20 cellular contexts compared by ENCODE assay signal in the genomic region with DNA sequence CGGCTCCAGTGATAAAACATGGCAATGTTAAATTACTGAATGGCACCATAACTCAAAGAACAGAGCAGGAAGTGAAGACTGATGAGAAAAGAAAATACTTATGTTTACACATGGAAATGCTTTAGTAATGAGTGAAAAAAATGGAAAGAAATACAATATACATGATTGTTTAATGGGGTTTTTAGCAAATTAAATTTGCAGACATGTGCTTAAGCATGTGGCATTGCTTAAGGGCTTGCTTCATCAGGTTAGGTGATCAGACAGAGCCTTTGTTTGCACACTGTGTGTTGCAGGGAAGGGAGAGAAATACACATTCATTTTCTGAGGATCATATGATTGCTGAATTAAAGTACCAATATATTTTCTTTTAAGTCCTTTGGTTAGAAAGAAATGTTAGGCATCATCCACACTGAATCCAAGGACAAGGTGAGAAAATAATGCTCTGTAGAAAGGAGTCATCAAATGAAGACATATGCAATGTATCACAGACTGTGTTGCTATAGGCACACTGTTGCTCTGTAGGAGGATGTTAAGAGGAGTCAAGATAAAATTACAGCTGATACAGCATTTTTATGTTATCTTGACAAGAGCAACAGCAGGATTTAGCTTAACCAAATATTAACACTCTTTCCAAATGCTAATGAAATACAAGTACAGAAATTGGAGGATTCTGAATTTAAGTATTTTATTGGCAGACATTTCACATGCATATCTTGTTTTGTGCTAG. TPM values are rescaled to one million over a fixed set of nuclear protein-coding genes. Genes with fewer than 3 reads are reported as not detected.
DNase-seq lines count a peak whose midpoint lies in the region; ATAC-seq, FAIRE-seq and TF ChIP-seq lines count a peak whose summit lies in the region.
"Had no signal": no experiment of that assay in that cellular context is flagged by ENCODE, and none has a peak within 500 bp of the region (broad histone marks: within the 10 kb centered on the region; RNA-seq: fewer than 3 reads in every experiment).

No MANE protein-coding gene starts in this region.

- intact Hi-C loops in endothelial cell of umbilical vein (cut with micrococcal nuclease) = no loop called here

- no peaks in the 10 kb centered on the region for H3K79me1 ChIP-seq in mesendoderm (ENCODE audit: low read length)

- CTCF ChIA-PET in A549 (lab: Yijun Ruan, JAX) = no interaction called here
- CTCF ChIA-PET in endothelial cell of umbilical vein (lab: Charles Lee) = no interaction called here

- H3K9ac ChIP-seq in endothelial cell of umbilical vein (replicated peaks; ENCODE audit: extremely low read depth, insufficient read depth, low read length) = no peak overlapping the region
- H3K9ac ChIP-seq in mesendoderm (ENCODE audit: low read length) = no peak overlapping the region
- H3K9ac ChIP-seq: GM23248 had no signal

- TF ChIP-seq RAD21 in A549 (conservative IDR thresholded peaks at IDR 0.05 in 1 of 2, IDR thresholded peaks at IDR 0.05 in 1 of 2) = no peak

- H3K23ac ChIP-seq in mesendoderm (ENCODE audit: low read length) = no peak overlapping the region

- no peak for FAIRE-seq in A549 (lab: Jason Lieb, UNC)
- peak; percentile 48 for FAIRE-seq in endothelial cell of umbilical vein (lab: Jason Lieb, UNC)

- H3K4me3 ChIP-seq in A549 (no peak overlapping the region), endothelial cell of umbilical vein (replicated peaks in 1 of 3; ENCODE audit: insufficient read depth in 1 of 3, low read depth in 1 of 3, low read length in 3 of 3) (no peak overlapping the region), mesendoderm (ENCODE audit: low read length) (no peak overlapping the region)
- H3K4me3 ChIP-seq: GM23248, HAP-1 had no signal

- H3K56ac ChIP-seq in mesendoderm (ENCODE audit: low read length) = no peak overlapping the region

- no peak overlapping the region for H2BK120ac ChIP-seq in mesendoderm (ENCODE audit: low read depth, low read length)

- no peak overlapping the region for H2BK15ac ChIP-seq in mesendoderm (replicated peaks; ENCODE audit: low read depth)

- no peak overlapping the region for H4K8ac ChIP-seq in mesendoderm (ENCODE audit: low read depth, low read length)

- POLR2A ChIA-PET in A549 (lab: Yijun Ruan, JAX) = no interaction called here
- POLR2A ChIA-PET in endothelial cell of umbilical vein (lab: Charles Lee) = no interaction called here

- ATAC-seq in A549 (no peak), HG03025 (IDR thresholded peaks at IDR 0.05; ENCODE audit: low FRiP score, unreplicated experiment) (no peak), omental fat pad (ENCODE audit: low FRiP score) (no peak)
- ATAC-seq: PC-3 had no signal

- H3K4ac ChIP-seq in mesendoderm (ENCODE audit: low read depth, low read length) = no peak overlapping the region

- H3K36me3 ChIP-seq in endothelial cell of umbilical vein (ENCODE audit: control insufficient read depth in 2 of 2, extremely low read depth in 1 of 2, insufficient read depth in 2 of 2, low read length in 2 of 2) (no peaks in the 10 kb centered on the region), mesendoderm (ENCODE audit: control insufficient read depth, insufficient read depth, low read length) (no peaks in the 10 kb centered on the region)
- H3K36me3 ChIP-seq: BE2C, HAP-1 had no signal

- H4K20me1 ChIP-seq in endothelial cell of umbilical vein (replicated peaks; ENCODE audit: control insufficient read depth, extremely low read depth, insufficient read depth, low read length) = no peaks in the 10 kb centered on the region

- TF ChIP-seq POLR2A in A549 (IDR thresholded peaks at IDR 0.05; ENCODE audit: low read length) = no peak
- TF ChIP-seq POLR2A in endothelial cell of umbilical vein (IDR thresholded peaks at IDR 0.05; ENCODE audit: low read depth, low read length) = no peak

- H3K4me2 ChIP-seq in A549 (no peak overlapping the region), endothelial cell of umbilical vein (ENCODE audit: insufficient read depth, low read length) (no peak overlapping the region), mesendoderm (ENCODE audit: low read length) (no peak overlapping the region)

- H3K27me3 ChIP-seq in endothelial cell of umbilical vein (ENCODE audit: control insufficient read depth in 2 of 2, insufficient read depth in 2 of 2, low read length in 2 of 2) = no peaks in the 10 kb centered on the region
- no peaks in the 10 kb centered on the region for H3K27me3 ChIP-seq in mesendoderm (ENCODE audit: insufficient read depth, low read length, poor library complexity)
- H3K27me3 ChIP-seq: BE2C had no signal

- H3K18ac ChIP-seq in mesendoderm (ENCODE audit: low read length) = no peak overlapping the region

- dilution Hi-C loops in endothelial cell of umbilical vein (cut with MboI; ENCODE audit: extremely low pct_ligation_motif_present, low sequenced_read_pairs) = no loop called here

- H2AFZ ChIP-seq in endothelial cell of umbilical vein (ENCODE audit: low read depth, low read length) = peak overlapping the region; percentile 3
- H2AFZ ChIP-seq: GM23248 had no signal

- H3K27ac ChIP-seq in 22Rv1 = peak overlapping the region; percentile 22
- H3K27ac ChIP-seq in A549 = no peak overlapping the region
- H3K27ac ChIP-seq in endothelial cell of umbilical vein (ENCODE audit: insufficient read depth, low read depth, low read length) = no peak overlapping the region
- no peak overlapping the region for H3K27ac ChIP-seq in mesendoderm (ENCODE audit: low read depth, low read length)
- H3K27ac ChIP-seq: GM23248 had no signal

- no peak overlapping the region for H2AK5ac ChIP-seq in mesendoderm (ENCODE audit: low read length)

- TF ChIP-seq CTCF in 22Rv1 (IDR thresholded peaks at IDR 0.05) (no peak), A549 (IDR thresholded peaks at IDR 0.05) (no peak), endothelial cell of umbilical vein (IDR thresholded peaks at IDR 0.05; ENCODE audit: extremely low read depth in 1 of 2, insufficient read depth in 1 of 2, low read depth in 1 of 2, low read length in 2 of 2) (no peak), omental fat pad (IDR thresholded peaks at IDR 0.05) (no peak)

- H2BK5ac ChIP-seq in mesendoderm (ENCODE audit: low read length) = no peak overlapping the region

- WGBS in A549 (ENCODE audit: missing lambda C conversion rate) = 0% methylated on average over 1 of the region's 1 CpG
- no CpG with 5 or more reads among the region's 1 CpG for WGBS in mesendoderm (ENCODE audit: extremely low coverage, insufficient coverage, low lambda C conversion rate)

- DNase-seq in A549 (ENCODE audit: low read depth in 1 of 2, low spot score in 1 of 2) (no peak), NCI-H69 (lab: John Stamatoyannopoulos, UW) (peak; percentile 70), endothelial cell of umbilical vein (ENCODE audit: low read depth, low spot score) (peak; percentile 8), medulla oblongata (ENCODE audit: extremely low spot score) (no peak), omental fat pad (ENCODE audit: low spot score) (no peak), mesendoderm (no peak)
- DNase-seq: ACHN; BE2C; Calu3; CD8-positive, alpha-beta memory T cell; GM23248; HFFc6; NCI-H1092; NCI-H1417 treated with DMSO at 0.1 percent for 48 hours; NCI-H1694 treated with DMSO at 0.1 percent for 48 hours; PC-3 had no signal

- no TSS peak for BruUV-seq in endothelial cell of umbilical vein (replicated peaks; lab: Mats Ljungman, UMichigan)

- TF ChIP-seq EP300 in A549 (IDR thresholded peaks at IDR 0.05) = no peak

- no peaks in the 10 kb centered on the region for H3K9me1 ChIP-seq in endothelial cell of umbilical vein (replicated peaks; ENCODE audit: control insufficient read depth, extremely low read depth, insufficient read depth, low read length)

- H3K9me3 ChIP-seq in A549 = no peaks in the 10 kb centered on the region
- H3K9me3 ChIP-seq in endothelial cell of umbilical vein (replicated peaks; ENCODE audit: control insufficient read depth, insufficient read depth, low read length) = no peaks in the 10 kb centered on the region
- H3K9me3 ChIP-seq: BE2C, HAP-1 had no signal

- H3K4me1 ChIP-seq in A549 (no peaks in the 10 kb centered on the region), endothelial cell of umbilical vein (ENCODE audit: control insufficient read depth, extremely low read depth, insufficient read depth, low read length) (no peaks in the 10 kb centered on the region), mesendoderm (ENCODE audit: control insufficient read depth, low read depth, low read length) (no peaks in the 10 kb centered on the region)
- H3K4me1 ChIP-seq: BE2C, HAP-1 had no signal

- H3K79me2 ChIP-seq in endothelial cell of umbilical vein (ENCODE audit: control insufficient read depth, insufficient read depth, low read length) (no peaks in the 10 kb centered on the region), mesendoderm (ENCODE audit: control insufficient read depth, insufficient read depth, low read length) (no peaks in the 10 kb centered on the region)

- no peak overlapping the region for H4K5ac ChIP-seq in mesendoderm (ENCODE audit: low read length)

TF ChIP-seq in A549, 52 proteins besides CTCF, POLR2A, EP300 and RAD21:
- TF ChIP-seq MAFK (IDR thresholded peaks at IDR 0.05; ENCODE audit: partially characterized antibody) (peak; percentile 86), EHF (CRISPR knock-in tag; IDR thresholded peaks at IDR 0.05) (no peak)
TF ChIP-seq in A549: peak in this region for 1.

TF ChIP-seq in endothelial cell of umbilical vein, 7 proteins besides CTCF, POLR2A, EP300 and RAD21 (continues in another document):
- TF ChIP-seq FOS (IDR thresholded peaks at IDR 0.05; ENCODE audit: borderline replicate concordance, insufficient read depth, low read length) (no peak), EZH2 (IDR thresholded peaks at IDR 0.05; ENCODE audit: borderline replicate concordance, low read depth, low read length, severe bottlenecking) (no peak), MYC (IDR thresholded peaks at IDR 0.05; ENCODE audit: low read depth, low read length) (no peak), JUN (IDR thresholded peaks at IDR 0.05; ENCODE audit: borderline replicate concordance, insufficient read depth, insufficient read length, low read depth) (no peak)

RNA-seq across cellular contexts. Expression of gene ARHGAP20, which starts 23.4 kb away (rescaled TPM):
- polyA plus RNA-seq in A549 (2011; rRNA removed) (0.01 TPM in 1 of 2 replicates, not detected in the other), A549 (2017; fragmentation: RNase III; extraction: RNeasy Plus Mini Kit Qiagen cat#74134 plus additional on column Dnase treatment) (not detected in 3 replicates), endothelial cell of umbilical vein (0.38 and 0.51 TPM in 2 replicates)
- polyA plus RNA-seq in A549 (2012; cell fraction: cytosol; rRNA removed) = 0.01 TPM in 1 of 2 replicates, not detected in the other
- polyA plus RNA-seq in A549 (2012; cell fraction: nucleus; rRNA removed) = not detected in 2 replicates
- not detected in 2 replicates for polyA minus RNA-seq in A549 (2011; rRNA and poly(A)+ RNA removed)
- total RNA-seq in endothelial cell of umbilical vein (1.1 and 1.4 TPM in 2 replicates), omental fat pad (10 to 100 TPM; 10.8 to 29.1 (median 16.6) TPM)
- polyA plus RNA-seq in endothelial cell of umbilical vein (2011; cell fraction: cytosol; rRNA removed) = 0.37 and 0.41 TPM in 2 replicates
- polyA plus RNA-seq in endothelial cell of umbilical vein (2011; cell fraction: nucleus; rRNA removed) = 1.8 and 1.9 TPM in 2 replicates
- polyA plus RNA-seq in endothelial cell of umbilical vein (2012) = 0.71 and 1.1 TPM in 2 replicates
- 1.6 and 1.8 TPM in 2 replicates for polyA minus RNA-seq in endothelial cell of umbilical vein
- polyA minus RNA-seq in endothelial cell of umbilical vein (2011; cell fraction: cytosol; rRNA and poly(A)+ RNA removed) = not detected
- polyA minus RNA-seq in endothelial cell of umbilical vein (2011; cell fraction: nucleus; rRNA and poly(A)+ RNA removed) = 2.5 and 3.4 TPM in 2 replicates
- polyA plus RNA-seq in mesendoderm (2013, experiment 1 of 2) = 0.73 TPM
- polyA plus RNA-seq in mesendoderm (2013, experiment 2 of 2) = 0.63 TPM
- total RNA-seq: Calu3, PC-3 had no signal
- polyA plus RNA-seq: CD14-positive monocyte; CD8-positive, alpha-beta memory T cell had no signal

Comparison
In these comparisons a context has a peak if more than half of its experiments do, and no peak if none do; other contexts are left out.
1. DNase-seq: peak in NCI-H69 (single experiment) and endothelial cell of umbilical vein (single experiment); none in A549 (0 of 2), medulla oblongata (single experiment), omental fat pad (single experiment) and mesendoderm (single experiment).